Comparison of ENCODE assay signal across 2 cellular contexts in genomic region chr2:71327916-71328315, GRCh38.
TF ChIP-seq lines count a peak whose summit lies in the region.

No MANE protein-coding gene starts in this region.

TF ChIP-seq in HepG2, 621 proteins besides CTCF, POLR2A, EP300 and RAD21:
- TF ChIP-seq HMG20A (CRISPR knock-in tag; IDR thresholded peaks at IDR 0.05; ENCODE audit: borderline replicate concordance) (no peak), IRX3 (CRISPR knock-in tag; IDR thresholded peaks at IDR 0.05; ENCODE audit: borderline replicate concordance, low read depth) (no peak), POGZ (CRISPR knock-in tag; IDR thresholded peaks at IDR 0.05) (no peak), ZNF577 (CRISPR knock-in tag; IDR thresholded peaks at IDR 0.05; ENCODE audit: borderline replicate concordance, low read depth) (no peak), CSRNP2 (CRISPR knock-in tag; conservative IDR thresholded peaks at IDR 0.05; ENCODE audit: low read depth) (no peak), ZBTB46 (CRISPR knock-in tag; IDR thresholded peaks at IDR 0.05; ENCODE audit: borderline replicate concordance) (no peak), ZNF773 (CRISPR knock-in tag; IDR thresholded peaks at IDR 0.05; ENCODE audit: borderline replicate concordance) (no peak), ZNF572 (CRISPR knock-in tag; IDR thresholded peaks at IDR 0.05) (no peak), ZNF20 (CRISPR knock-in tag; IDR thresholded peaks at IDR 0.05) (no peak), MXD3 (CRISPR knock-in tag; IDR thresholded peaks at IDR 0.05) (no peak), HDAC2 (CRISPR knock-in tag; IDR thresholded peaks at IDR 0.05) (no peak), CENPT (CRISPR knock-in tag; IDR thresholded peaks at IDR 0.05; ENCODE audit: low read depth) (no peak), RFX5 (IDR thresholded peaks at IDR 0.05; ENCODE audit: low read depth, low read length) (no peak), ZNF136 (CRISPR knock-in tag; IDR thresholded peaks at IDR 0.05; ENCODE audit: low read depth) (no peak), GPBP1L1 (CRISPR knock-in tag; IDR thresholded peaks at IDR 0.05) (no peak), DNMT3B (CRISPR knock-in tag; conservative IDR thresholded peaks at IDR 0.05) (no peak)

TF ChIP-seq in K562, 482 proteins besides CTCF, POLR2A, EP300 and RAD21:
- no peak for TF ChIP-seq CTBP1 (IDR thresholded peaks at IDR 0.05; ENCODE audit: borderline replicate concordance)
- TF ChIP-seq DIDO1 (tag; IDR thresholded peaks at IDR 0.05; ENCODE audit: low read depth), result no peak
- no peak for TF ChIP-seq E2F5 (CRISPR knock-in tag; IDR thresholded peaks at IDR 0.05)
- no peak for TF ChIP-seq ZHX1 (conservative IDR thresholded peaks at IDR 0.05; ENCODE audit: low read length)
- TF ChIP-seq FOXJ2 (tag; IDR thresholded peaks at IDR 0.05), result no peak
